18 cellular contexts compared by ENCODE assay signal in genomic region chr1:200917291-200917817, GRCh38. TPM values are rescaled to one million over a fixed set of nuclear protein-coding genes. Genes with fewer than 3 reads are reported as not detected.
A peak's percentile ranks its signal among the peaks of the same experiment; 100 is the strongest.
DNase-seq lines count a peak whose midpoint lies in the region; ATAC-seq, FAIRE-seq and TF ChIP-seq lines count a peak whose summit lies in the region.
"Had no signal": no experiment of that assay in that cellular context is flagged by ENCODE, and none has a peak within 500 bp of the region (broad histone marks: within the 10 kb centered on the region; RNA-seq: fewer than 3 reads in every experiment).

No MANE protein-coding gene starts in this region.

- in situ Hi-C loops in K562 (cut with MboI) = no loop called here

- no peak overlapping the region for H4K8ac ChIP-seq in mesendoderm (ENCODE audit: low read depth, low read length)

- FAIRE-seq in K562 (lab: Jason Lieb, UNC) = no peak
- FAIRE-seq: colon, frontal cortex, GM12891 had no signal

- CTCF ChIA-PET in K562 (lab: Yijun Ruan, JAX; ENCODE audit: low intra/inter-chr PET ratio) = no interaction called here

- no peak overlapping the region for H4K5ac ChIP-seq in mesendoderm (ENCODE audit: low read length)

- intact Hi-C loops in K562 (cut with micrococcal nuclease) = no loop called here

- H2BK5ac ChIP-seq in mesendoderm (ENCODE audit: low read length) = no peak overlapping the region

- H3K23ac ChIP-seq in mesendoderm (ENCODE audit: low read length) = peak overlapping the region; percentile 30

- H3K56ac ChIP-seq in mesendoderm (ENCODE audit: low read length) = no peak overlapping the region

- DNase-seq in D341Med (ENCODE audit: low spot score) (peak; percentile 36), LHCN-M2 (ENCODE audit: low read depth) (peak; percentile 83), K562 (ENCODE audit: extremely low read depth in 1 of 4, low spot score in 3 of 4) (no peak), mesendoderm (no peak), hepatic stellate cell (ENCODE audit: low spot score) (no peak)
- DNase-seq in central memory CD4-positive, alpha-beta T cell = no peak
- DNase-seq: activated naive CD4-positive, alpha-beta T cell treated with Interleukin-2 at 50 U/mL for 16 hours; CD4-positive, CD25-positive, alpha-beta regulatory T cell; NCI-H2081 had no signal

- H2BK120ac ChIP-seq in mesendoderm (ENCODE audit: low read depth, low read length) = no peak overlapping the region

- no TSS peak for BruUV-seq in K562 (replicated peaks; lab: Mats Ljungman, UMichigan)

- H3K36me3 ChIP-seq in K562 (ENCODE audit: control insufficient read depth, insufficient read depth, low read length) = no peaks in the 10 kb centered on the region
- peaks cover under 1% of the 10 kb centered on the region for H3K36me3 ChIP-seq in mesendoderm (ENCODE audit: control insufficient read depth, insufficient read depth, low read length)
- H3K36me3 ChIP-seq: tibial nerve had no signal

- H3K4me2 ChIP-seq in K562 (ENCODE audit: insufficient read depth, low read length) = no peak overlapping the region
- no peak overlapping the region for H3K4me2 ChIP-seq in mesendoderm (ENCODE audit: low read length)

- H3K9me3 ChIP-seq in K562 (replicated peaks; ENCODE audit: control insufficient read depth, insufficient read depth, low read depth, low read length) = no peaks in the 10 kb centered on the region
- H3K9me3 ChIP-seq: tibial nerve had no signal

- H2AFZ ChIP-seq in K562 (ENCODE audit: low read depth, low read length) = no peak overlapping the region

- POLR2A ChIA-PET in K562 (lab: Yijun Ruan, JAX) = interaction anchor here (0.6 to 0.9 kb wide), 2 partner anchors 9 to 13 kb away, joined by 3 to 4 read pairs; no protein-coding TSS in a partner anchor

- no peak for TF ChIP-seq EP300 in K562 (IDR thresholded peaks at IDR 0.05; ENCODE audit: low read length)

- H3K4ac ChIP-seq in mesendoderm (ENCODE audit: low read depth, low read length) = no peak overlapping the region

- ATAC-seq in K562 (no peak; the same call in 2 of the 3 replicates), GM18502 (IDR thresholded peaks at IDR 0.05; ENCODE audit: poor library complexity, unreplicated experiment) (no peak), HG03378 (IDR thresholded peaks at IDR 0.05; ENCODE audit: unreplicated experiment) (no peak)

- TF ChIP-seq RAD21 in K562 (CRISPR knock-in tag; conservative IDR thresholded peaks at IDR 0.05 in 1 of 2, IDR thresholded peaks at IDR 0.05 in 1 of 2) = no peak

- H3K18ac ChIP-seq in mesendoderm (ENCODE audit: low read length) = no peak overlapping the region

- no peak overlapping the region for H3K27ac ChIP-seq in K562 (ENCODE audit: extremely low read depth, low read depth, low read length)
- H3K27ac ChIP-seq in mesendoderm (ENCODE audit: low read depth, low read length) = no peak overlapping the region
- H3K27ac ChIP-seq: SK-N-MC, tibial nerve had no signal

- H3K9ac ChIP-seq in K562 (ENCODE audit: insufficient read depth in 1 of 2, low read depth in 2 of 2, low read length in 2 of 2) (no peak overlapping the region; a peak in 1 of 4 replicates), mesendoderm (ENCODE audit: low read length) (no peak overlapping the region)

- no peaks in the 10 kb centered on the region for H3K79me2 ChIP-seq in K562 (ENCODE audit: control insufficient read depth, insufficient read depth, low read length)
- H3K79me2 ChIP-seq in mesendoderm (ENCODE audit: control insufficient read depth, insufficient read depth, low read length) = no peaks in the 10 kb centered on the region

- no peaks in the 10 kb centered on the region for H3K9me1 ChIP-seq in K562 (ENCODE audit: control insufficient read depth, insufficient read depth, low read length)

- H3K27me3 ChIP-seq in K562 (ENCODE audit: control insufficient read depth in 2 of 2, insufficient read depth in 2 of 2, low read length in 2 of 2) = peaks cover 19 to 56% of the 10 kb centered on the region in 2 experiments; a peak in 4 of 5 replicates
- H3K27me3 ChIP-seq in mesendoderm (ENCODE audit: insufficient read depth, low read length, poor library complexity) = no peaks in the 10 kb centered on the region
- H3K27me3 ChIP-seq: tibial nerve had no signal

- no peak for TF ChIP-seq POLR2A in K562 (conservative IDR thresholded peaks at IDR 0.05)

- H3K79me1 ChIP-seq in mesendoderm (ENCODE audit: low read length) = no peaks in the 10 kb centered on the region

- no peak overlapping the region for H2AK5ac ChIP-seq in mesendoderm (ENCODE audit: low read length)

- no peak overlapping the region for H2BK15ac ChIP-seq in mesendoderm (replicated peaks; ENCODE audit: low read depth)

- H3K4me1 ChIP-seq in K562 (replicated peaks in 1 of 2; ENCODE audit: control insufficient read depth in 2 of 2, insufficient read depth in 2 of 2, low read length in 2 of 2) (peaks cover 0 to 9% of the 10 kb centered on the region in 2 experiments; a peak in 1 of 5 replicates), mesendoderm (ENCODE audit: control insufficient read depth, low read depth, low read length) (no peaks in the 10 kb centered on the region)
- H3K4me1 ChIP-seq: tibial nerve had no signal

- peaks cover 6% of the 10 kb centered on the region; the same call in 1 of the 2 replicates for H4K20me1 ChIP-seq in K562 (replicated peaks; ENCODE audit: control insufficient read depth, insufficient read depth, low read length)

- 4% methylated on average over 7 of the region's 7 CpGs for WGBS in K562 (ENCODE audit: insufficient coverage, low coverage, missing lambda C conversion rate)
- no CpG with 5 or more reads among the region's 7 CpGs for WGBS in mesendoderm (ENCODE audit: extremely low coverage, insufficient coverage, low lambda C conversion rate)

- H3K4me3 ChIP-seq in K562 = no peak overlapping the region
- H3K4me3 ChIP-seq in mesendoderm (ENCODE audit: low read length) = no peak overlapping the region
- H3K4me3 ChIP-seq: lung, SK-N-MC, tibial nerve had no signal

- TF ChIP-seq CTCF in K562 (IDR thresholded peaks at IDR 0.05 in 2 of 3, conservative IDR thresholded peaks at IDR 0.05 in 1 of 3; ENCODE audit: insufficient read depth in 2 of 3, low read depth in 1 of 3, low read length in 3 of 3) = no peak

TF ChIP-seq in K562, 482 proteins besides CTCF, POLR2A, EP300 and RAD21:
- TF ChIP-seq SRSF9 (IDR thresholded peaks at IDR 0.05; ENCODE audit: borderline replicate concordance, low read depth, low read length) (no peak), ZNF583 (CRISPR knock-in tag; IDR thresholded peaks at IDR 0.05) (no peak), SMAD2 (IDR thresholded peaks at IDR 0.05; ENCODE audit: low read depth, low read length) (no peak), PKNOX1 (IDR thresholded peaks at IDR 0.05) (peak; percentile 43)

RNA-seq across cellular contexts. Expression of gene INAVA, which starts 22.7 kb away (rescaled TPM):
- total RNA-seq in LHCN-M2 (2014; rRNA removed) = 0.63 and 1.5 TPM in 2 replicates
- 0.51 TPM for polyA plus RNA-seq in LHCN-M2 (2012)
- not detected in 2 replicates for total RNA-seq in K562 (2011; cell fraction: chromatin; rRNA removed; ENCODE audit: low replicate concordance)
- total RNA-seq in K562 (2011; cell fraction: nucleolus; rRNA removed) = not detected in 2 replicates
- not detected in 2 replicates for total RNA-seq in K562 (2011; cell fraction: nucleoplasm; rRNA removed)
- total RNA-seq in K562 (2014; rRNA removed) = not detected in 2 replicates
- not detected in 2 replicates for total RNA-seq in K562 (2014; rRNA removed; fragmentation: Illumina TruSeq; extraction: Trizol)
- not detected in 2 replicates for total RNA-seq in K562 (2015; rRNA removed; fragmentation: Illumina TruSeq; extraction: Trizol)
- total RNA-seq in K562 (2021) = 0.09 TPM in 1 of 2 replicates, not detected in the other
- polyA plus RNA-seq in K562 (2011; rRNA removed) = not detected in 2 replicates
- not detected in 2 replicates for polyA plus RNA-seq in K562 (2011; cell fraction: cytosol; rRNA removed)
- not detected in 2 replicates for polyA plus RNA-seq in K562 (2011; cell fraction: nucleus; rRNA removed)
- not detected in 2 replicates for polyA plus RNA-seq in K562 (2012)
- polyA plus RNA-seq in K562 (2014; fragmentation: Illumina TruSeq; extraction: Trizol) = not detected in 2 replicates
- polyA plus RNA-seq in K562 (2014; fragmentation: Nextera tagmentation; extraction: Ambion mirVana) = not detected
- polyA plus RNA-seq in K562 (2014; rRNA removed) = not detected in 2 replicates
- polyA minus RNA-seq in K562 (2011; rRNA and poly(A)+ RNA removed) = not detected in 2 replicates
- polyA minus RNA-seq in K562 (2011; cell fraction: cytosol; rRNA and poly(A)+ RNA removed) = not detected in 2 replicates
- polyA minus RNA-seq in K562 (2011; cell fraction: nucleus; rRNA and poly(A)+ RNA removed) = not detected in 2 replicates
- 34.9 TPM for polyA plus RNA-seq in mesendoderm (2013, experiment 1 of 2)
- 36.1 TPM for polyA plus RNA-seq in mesendoderm (2013, experiment 2 of 2)
- total RNA-seq: CD4-positive, CD25-positive, alpha-beta regulatory T cell; pulmonary artery endothelial cell; tibial nerve had no signal

RNA-seq across cellular contexts. Expression of gene GPR25, which starts 44.6 kb away (rescaled TPM):
- total RNA-seq in LHCN-M2 (2014; rRNA removed) (not detected in 2 replicates), K562 (2014; rRNA removed) (not detected in 2 replicates), K562 (2014; rRNA removed; fragmentation: Illumina TruSeq; extraction: Trizol) (not detected in 2 replicates), K562 (2015; rRNA removed; fragmentation: Illumina TruSeq; extraction: Trizol) (not detected in 2 replicates), K562 (2021) (not detected in 2 replicates)
- polyA plus RNA-seq in LHCN-M2 (2012) = not detected
- not detected in 2 replicates for total RNA-seq in K562 (2011; cell fraction: chromatin; rRNA removed; ENCODE audit: low replicate concordance)
- total RNA-seq in K562 (2011; cell fraction: nucleolus; rRNA removed) = not detected in 2 replicates
- total RNA-seq in K562 (2011; cell fraction: nucleoplasm; rRNA removed) = not detected in 2 replicates
- polyA plus RNA-seq in K562 (2011; rRNA removed) (not detected in 2 replicates), K562 (2014; fragmentation: Illumina TruSeq; extraction: Trizol) (not detected in 2 replicates), K562 (2014; fragmentation: Nextera tagmentation; extraction: Ambion mirVana) (not detected), K562 (2014; rRNA removed) (not detected in 2 replicates)
- polyA plus RNA-seq in K562 (2011; cell fraction: cytosol; rRNA removed) = not detected in 2 replicates
- polyA plus RNA-seq in K562 (2011; cell fraction: nucleus; rRNA removed) = not detected in 2 replicates
- polyA plus RNA-seq in K562 (2012) = not detected in 2 replicates
- not detected in 2 replicates for polyA minus RNA-seq in K562 (2011; rRNA and poly(A)+ RNA removed)
- polyA minus RNA-seq in K562 (2011; cell fraction: cytosol; rRNA and poly(A)+ RNA removed) = not detected in 2 replicates
- not detected in 2 replicates for polyA minus RNA-seq in K562 (2011; cell fraction: nucleus; rRNA and poly(A)+ RNA removed)
- polyA plus RNA-seq in mesendoderm (2013, experiment 1 of 2) = not detected
- polyA plus RNA-seq in mesendoderm (2013, experiment 2 of 2) = not detected
- total RNA-seq: frontal cortex, pulmonary artery endothelial cell, tibial nerve had no signal

Comparison
In these comparisons a context has a peak if more than half of its experiments do, and no peak if none do; other contexts are left out.
1. DNase-seq: peak in D341Med (single experiment) and LHCN-M2 (single experiment); none in K562 (0 of 4), mesendoderm (single experiment), central memory CD4-positive, alpha-beta T cell (single experiment) and hepatic stellate cell (single experiment).